ENCODE assay signal across 8 cellular contexts in genomic region chr12:96177013-96177412, GRCh38. TPM values are rescaled to one million over a fixed set of nuclear protein-coding genes. Genes with fewer than 3 reads are reported as not detected.
A peak's percentile ranks its signal among the peaks of the same experiment; 100 is the strongest.
DNase-seq lines count a peak whose midpoint lies in the region; ATAC-seq and TF ChIP-seq lines count a peak whose summit lies in the region.

No MANE protein-coding gene starts in this region.

- TF ChIP-seq CTCF in A673 (conservative IDR thresholded peaks at IDR 0.05; ENCODE audit: low read depth, low read length) = no peak

- no TSS peak for BruUV-seq in A673 (replicated peaks; lab: Mats Ljungman, UMichigan)

- no peaks in the 10 kb centered on the region for H3K36me3 ChIP-seq in A673 (ENCODE audit: insufficient read depth, low read length, poor library complexity, severe bottlenecking)

- peaks cover 3% of the 10 kb centered on the region for H3K9me3 Mint-ChIP-seq in natural killer cell treated with Interleukin-12 subunit alpha and Interleukin-12 subunit beta and Interleukin-15 and Interleukin-18, amount 100 ng/mL, for 72 hours

- H3K4me1 ChIP-seq in A673 (ENCODE audit: insufficient read depth, low read length, poor library complexity, severe bottlenecking) = no peaks in the 10 kb centered on the region

- H3K27me3 Mint-ChIP-seq in natural killer cell treated with Interleukin-12 subunit alpha and Interleukin-12 subunit beta and Interleukin-15 and Interleukin-18, amount 100 ng/mL, for 72 hours = peaks cover 9 to 13% of the 10 kb centered on the region in 2 donors

- intact Hi-C loops in A673 (cut with micrococcal nuclease; ENCODE audit: unreplicated experiment) = no loop called here

- peak overlapping the region; percentile 44 for H3K4me3 Mint-ChIP-seq in natural killer cell treated with Interleukin-12 subunit alpha and Interleukin-12 subunit beta and Interleukin-15 and Interleukin-18, amount 100 ng/mL, for 72 hours

- no peaks in the 10 kb centered on the region for H3K9me3 ChIP-seq in A673 (ENCODE audit: low read depth, low read length, poor library complexity, severe bottlenecking)

- peak; percentile 95 to 98 for ATAC-seq in natural killer cell treated with Interleukin-12 subunit alpha and Interleukin-12 subunit beta and Interleukin-15 and Interleukin-18, amount 100 ng/mL, for 72 hours
- ATAC-seq in GM19328 (IDR thresholded peaks at IDR 0.05; ENCODE audit: unreplicated experiment) = no peak
- no peak for ATAC-seq in HG03457 (IDR thresholded peaks at IDR 0.05; ENCODE audit: unreplicated experiment)
- ATAC-seq in HG02973 (IDR thresholded peaks at IDR 0.05; ENCODE audit: unreplicated experiment) = no peak

- peaks cover 11% of the 10 kb centered on the region for H3K36me3 Mint-ChIP-seq in natural killer cell treated with Interleukin-12 subunit alpha and Interleukin-12 subunit beta and Interleukin-15 and Interleukin-18, amount 100 ng/mL, for 72 hours

- H3K27ac ChIP-seq in A673 (ENCODE audit: low read depth, low read length, poor library complexity, severe bottlenecking) = no peak overlapping the region

- CTCF ChIA-PET in A673 (lab: Charles Lee) = no interaction called here

- no peaks in the 10 kb centered on the region for H3K27me3 ChIP-seq in A673 (replicated peaks; ENCODE audit: insufficient read depth, low read depth, low read length, poor library complexity)

- peaks cover 8 to 12% of the 10 kb centered on the region in 2 donors for H3K4me1 Mint-ChIP-seq in natural killer cell treated with Interleukin-12 subunit alpha and Interleukin-12 subunit beta and Interleukin-15 and Interleukin-18, amount 100 ng/mL, for 72 hours (ENCODE audit: low read depth in 2 of 2)

- H3K27ac Mint-ChIP-seq in natural killer cell treated with Interleukin-12 subunit alpha and Interleukin-12 subunit beta and Interleukin-15 and Interleukin-18, amount 100 ng/mL, for 72 hours = peak overlapping the region; percentile 63 to 82

- H3K4me3 ChIP-seq in A673 (ENCODE audit: low read depth, low read length, poor library complexity, severe bottlenecking) = no peak overlapping the region

- DNase-seq in EH (ENCODE audit: low read depth) (peak; percentile 49), HT1080 (ENCODE audit: low read depth) (peak; percentile 100), activated T-cell treated with anti-CD3 and anti-CD28 coated beads for 24 hours (ENCODE audit: low read depth) (peak; percentile 75), A673 (ENCODE audit: low spot score) (no peak)
- DNase-seq in natural killer cell treated with Interleukin-12 subunit alpha and Interleukin-12 subunit beta and Interleukin-15 and Interleukin-18, amount 100 ng/mL, for 72 hours (ENCODE audit: low spot score) = no peak

- POLR2A ChIA-PET in A673 (lab: Charles Lee; ENCODE audit: low non-redundant PET) = no interaction called here

RNA-seq across cellular contexts. Expression of gene ELK3, which starts 17.2 kb away (rescaled TPM):
- total RNA-seq in HT1080 (2014; rRNA removed; shearing (Covaris generic)) = 36.3 and 52.5 TPM in 2 replicates
- 82.4 and 104 TPM in 2 replicates for polyA plus RNA-seq in HT1080 (2015; cell fraction: cytosol; rRNA removed)
- polyA plus RNA-seq in HT1080 (2015; cell fraction: nucleus; rRNA removed) = 43.9 and 44.4 TPM in 2 replicates
- total RNA-seq in natural killer cell treated with Interleukin-12 subunit alpha and Interleukin-12 subunit beta and Interleukin-15 and Interleukin-18, amount 100 ng/mL, for 72 hours = 10 to 100 TPM; 16.0 to 21.6 TPM
- 55.2 and 62.1 TPM in 2 replicates for total RNA-seq in A673 (2021)

Comparison
In these comparisons a context has a peak if more than half of its experiments do, and no peak if none do; other contexts are left out.
1. DNase-seq: peak in EH (single experiment), HT1080 (single experiment) and activated T-cell treated with anti-CD3 and anti-CD28 coated beads for 24 hours (single experiment); none in natural killer cell treated with Interleukin-12 subunit alpha and Interleukin-12 subunit beta and Interleukin-15 and Interleukin-18, amount 100 ng/mL, for 72 hours (single experiment) and A673 (single experiment).
2. ATAC-seq: peak in natural killer cell treated with Interleukin-12 subunit alpha and Interleukin-12 subunit beta and Interleukin-15 and Interleukin-18, amount 100 ng/mL, for 72 hours (2 of 2); none in GM19328 (single experiment), HG03457 (single experiment) and HG02973 (single experiment).